Comparison of ENCODE assay signal across 1 cellular context in the genomic region with DNA sequence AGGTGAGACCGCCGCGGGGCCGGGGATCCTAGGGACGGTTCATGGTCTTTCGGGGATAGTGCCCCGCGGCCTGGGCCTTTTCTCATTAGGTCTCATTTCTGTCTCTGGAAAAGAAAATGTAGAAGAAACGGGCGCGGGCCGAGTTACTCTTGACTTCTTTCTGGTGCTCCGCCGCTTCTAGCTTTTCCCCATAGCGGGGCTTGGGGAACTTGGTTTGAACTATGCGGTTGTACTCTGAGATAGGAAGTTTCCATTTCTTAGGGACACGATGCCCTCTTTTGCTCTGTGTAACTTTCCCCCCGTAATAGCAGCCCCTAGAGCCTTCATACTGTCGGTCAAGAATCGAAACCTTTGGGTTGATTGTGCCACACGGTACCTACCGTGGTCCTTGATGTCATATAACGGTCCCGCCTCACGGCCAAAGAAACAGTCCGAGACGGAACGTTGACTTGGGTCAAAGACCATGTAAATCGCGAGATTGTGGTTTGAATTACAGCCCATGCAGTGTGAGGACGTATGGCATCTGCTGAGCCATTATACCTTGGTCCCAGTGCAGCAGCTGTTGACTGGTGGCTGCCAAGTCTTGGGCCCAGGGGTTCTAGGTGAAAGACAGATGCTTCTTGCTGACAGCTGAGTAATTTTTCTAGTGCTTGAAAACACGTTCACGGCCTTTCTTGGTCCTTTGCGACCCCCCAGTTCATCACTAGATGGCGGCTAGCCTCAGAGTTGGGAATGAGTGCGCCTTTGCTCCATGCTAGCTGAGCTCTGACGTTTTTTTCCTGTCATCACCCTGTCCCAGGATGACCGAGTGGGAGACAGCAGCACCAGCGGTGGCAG.
TF ChIP-seq lines count a peak whose summit lies in the region.

No MANE protein-coding gene starts in this region.

TF ChIP-seq in GM23338, 12 proteins besides CTCF, POLR2A, EP300 and RAD21:
- TF ChIP-seq, protein P1, sequence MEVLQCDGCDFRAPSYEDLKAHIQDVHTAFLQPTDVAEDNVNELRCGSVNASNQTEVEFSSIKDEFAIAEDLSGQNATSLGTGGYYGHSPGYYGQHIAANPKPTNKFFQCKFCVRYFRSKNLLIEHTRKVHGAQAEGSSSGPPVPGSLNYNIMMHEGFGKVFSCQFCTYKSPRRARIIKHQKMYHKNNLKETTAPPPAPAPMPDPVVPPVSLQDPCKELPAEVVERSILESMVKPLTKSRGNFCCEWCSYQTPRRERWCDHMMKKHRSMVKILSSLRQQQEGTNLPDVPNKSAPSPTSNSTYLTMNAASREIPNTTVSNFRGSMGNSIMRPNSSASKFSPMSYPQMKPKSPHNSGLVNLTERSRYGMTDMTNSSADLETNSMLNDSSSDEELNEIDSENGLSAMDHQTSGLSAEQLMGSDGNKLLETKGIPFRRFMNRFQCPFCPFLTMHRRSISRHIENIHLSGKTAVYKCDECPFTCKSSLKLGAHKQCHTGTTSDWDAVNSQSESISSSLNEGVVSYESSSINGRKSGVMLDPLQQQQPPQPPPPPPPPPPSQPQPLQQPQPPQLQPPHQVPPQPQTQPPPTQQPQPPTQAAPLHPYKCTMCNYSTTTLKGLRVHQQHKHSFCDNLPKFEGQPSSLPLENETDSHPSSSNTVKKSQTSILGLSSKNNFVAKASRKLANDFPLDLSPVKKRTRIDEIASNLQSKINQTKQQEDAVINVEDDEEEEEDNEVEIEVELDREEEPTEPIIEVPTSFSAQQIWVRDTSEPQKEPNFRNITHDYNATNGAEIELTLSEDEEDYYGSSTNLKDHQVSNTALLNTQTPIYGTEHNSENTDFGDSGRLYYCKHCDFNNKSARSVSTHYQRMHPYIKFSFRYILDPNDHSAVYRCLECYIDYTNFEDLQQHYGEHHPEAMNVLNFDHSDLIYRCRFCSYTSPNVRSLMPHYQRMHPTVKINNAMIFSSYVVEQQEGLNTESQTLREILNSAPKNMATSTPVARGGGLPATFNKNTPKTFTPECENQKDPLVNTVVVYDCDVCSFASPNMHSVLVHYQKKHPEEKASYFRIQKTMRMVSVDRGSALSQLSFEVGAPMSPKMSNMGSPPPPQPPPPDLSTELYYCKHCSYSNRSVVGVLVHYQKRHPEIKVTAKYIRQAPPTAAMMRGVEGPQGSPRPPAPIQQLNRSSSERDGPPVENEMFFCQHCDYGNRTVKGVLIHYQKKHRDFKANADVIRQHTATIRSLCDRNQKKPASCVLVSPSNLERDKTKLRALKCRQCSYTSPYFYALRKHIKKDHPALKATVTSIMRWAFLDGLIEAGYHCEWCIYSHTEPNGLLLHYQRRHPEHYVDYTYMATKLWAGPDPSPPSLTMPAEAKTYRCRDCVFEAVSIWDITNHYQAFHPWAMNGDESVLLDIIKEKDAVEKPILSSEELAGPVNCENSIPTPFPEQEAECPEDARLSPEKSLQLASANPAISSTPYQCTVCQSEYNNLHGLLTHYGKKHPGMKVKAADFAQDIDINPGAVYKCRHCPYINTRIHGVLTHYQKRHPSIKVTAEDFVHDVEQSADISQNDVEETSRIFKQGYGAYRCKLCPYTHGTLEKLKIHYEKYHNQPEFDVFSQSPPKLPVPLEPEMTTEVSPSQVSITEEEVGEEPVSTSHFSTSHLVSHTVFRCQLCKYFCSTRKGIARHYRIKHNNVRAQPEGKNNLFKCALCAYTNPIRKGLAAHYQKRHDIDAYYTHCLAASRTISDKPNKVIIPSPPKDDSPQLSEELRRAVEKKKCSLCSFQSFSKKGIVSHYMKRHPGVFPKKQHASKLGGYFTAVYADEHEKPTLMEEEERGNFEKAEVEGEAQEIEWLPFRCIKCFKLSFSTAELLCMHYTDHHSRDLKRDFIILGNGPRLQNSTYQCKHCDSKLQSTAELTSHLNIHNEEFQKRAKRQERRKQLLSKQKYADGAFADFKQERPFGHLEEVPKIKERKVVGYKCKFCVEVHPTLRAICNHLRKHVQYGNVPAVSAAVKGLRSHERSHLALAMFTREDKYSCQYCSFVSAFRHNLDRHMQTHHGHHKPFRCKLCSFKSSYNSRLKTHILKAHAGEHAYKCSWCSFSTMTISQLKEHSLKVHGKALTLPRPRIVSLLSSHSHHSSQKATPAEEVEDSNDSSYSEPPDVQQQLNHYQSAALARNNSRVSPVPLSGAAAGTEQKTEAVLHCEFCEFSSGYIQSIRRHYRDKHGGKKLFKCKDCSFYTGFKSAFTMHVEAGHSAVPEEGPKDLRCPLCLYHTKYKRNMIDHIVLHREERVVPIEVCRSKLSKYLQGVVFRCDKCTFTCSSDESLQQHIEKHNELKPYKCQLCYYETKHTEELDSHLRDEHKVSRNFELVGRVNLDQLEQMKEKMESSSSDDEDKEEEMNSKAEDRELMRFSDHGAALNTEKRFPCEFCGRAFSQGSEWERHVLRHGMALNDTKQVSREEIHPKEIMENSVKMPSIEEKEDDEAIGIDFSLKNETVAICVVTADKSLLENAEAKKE (CRISPR knock-in tag; IDR thresholded peaks at IDR 0.05) = no peak
- no peak for TF ChIP-seq POLR2AphosphoS5 (IDR thresholded peaks at IDR 0.05; ENCODE audit: low read depth)
- TF ChIP-seq NANOG (IDR thresholded peaks at IDR 0.05; ENCODE audit: borderline replicate concordance) = no peak
- no peak for TF ChIP-seq ZNF331 (CRISPR knock-in tag; IDR thresholded peaks at IDR 0.05; ENCODE audit: low read depth)
- TF ChIP-seq ZNF114 (CRISPR knock-in tag; IDR thresholded peaks at IDR 0.05) = no peak
- TF ChIP-seq, protein P2, sequence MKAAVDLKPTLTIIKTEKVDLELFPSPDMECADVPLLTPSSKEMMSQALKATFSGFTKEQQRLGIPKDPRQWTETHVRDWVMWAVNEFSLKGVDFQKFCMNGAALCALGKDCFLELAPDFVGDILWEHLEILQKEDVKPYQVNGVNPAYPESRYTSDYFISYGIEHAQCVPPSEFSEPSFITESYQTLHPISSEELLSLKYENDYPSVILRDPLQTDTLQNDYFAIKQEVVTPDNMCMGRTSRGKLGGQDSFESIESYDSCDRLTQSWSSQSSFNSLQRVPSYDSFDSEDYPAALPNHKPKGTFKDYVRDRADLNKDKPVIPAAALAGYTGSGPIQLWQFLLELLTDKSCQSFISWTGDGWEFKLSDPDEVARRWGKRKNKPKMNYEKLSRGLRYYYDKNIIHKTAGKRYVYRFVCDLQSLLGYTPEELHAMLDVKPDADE (IDR thresholded peaks at IDR 0.05) = no peak
- no peak for TF ChIP-seq CREB1 (CRISPR knock-in tag; IDR thresholded peaks at IDR 0.05; ENCODE audit: low read depth)
